ENCODE assay signal across 16 cellular contexts in genomic region chr2:197834771-197835170, GRCh38. TPM values are rescaled to one million over a fixed set of nuclear protein-coding genes. Genes with fewer than 3 reads are reported as not detected.
"Had no signal": no experiment of that assay in that cellular context is flagged by ENCODE, and none has a peak within 500 bp of the region (broad histone marks: within the 10 kb centered on the region; RNA-seq: fewer than 3 reads in every experiment).

No MANE protein-coding gene starts in this region.

RNA-seq across cellular contexts. Expression of gene BOLL, which starts 49.7 kb away (rescaled TPM):
- total RNA-seq: activated B cell treated with CpG ODN at 0.5 μM for 24 hours; activated CD4-positive, alpha-beta memory T cell treated with anti-CD3 and anti-CD28 coated beads for 36 hours; activated CD4-positive, alpha-beta T cell treated with anti-CD3 and anti-CD28 coated beads, Interleukin-2, amount 10 ng/mL, durations not matched to agents 24 days and 14 days; activated CD8-positive, alpha-beta memory T cell treated with anti-CD3 and anti-CD28 coated beads for 36 hours; activated CD8-positive, alpha-beta T cell treated with anti-CD3 and anti-CD28 coated beads for 36 hours; activated naive CD4-positive, alpha-beta T cell treated with anti-CD3 and anti-CD28 coated beads, Interleukin-2, amount 50 U/mL, for 72 hours; activated naive CD8-positive, alpha-beta T cell treated with anti-CD3 and anti-CD28 coated beads for 36 hours; activated T-cell treated with anti-CD3 and anti-CD28 coated beads, Interleukin-2, amount 50 U/mL, for 4 hours; activated T-helper 1 cell treated with anti-CD3 and anti-CD28 coated beads, Interleukin-12 subunit alpha, Interleukin-12 subunit beta, Interleukin-2, Interleukin-4 antibody, amounts not matched to agents 30 ng/mL and 10 ng/mL and 1 ng/mL, durations not matched to agents 14 hours and 24 hours and 36 hours; activated T-helper 17 cell treated with anti-CD3 and anti-CD28 coated beads, Interleukin-2, amount 50 U/mL, for 72 hours; adrenal gland; aorta; astrocyte; body of pancreas; cardiac septum; cerebellum had no signal
- polyA plus RNA-seq: adrenal gland, aorta had no signal
